8 cellular contexts compared by ENCODE assay signal in the genomic region with DNA sequence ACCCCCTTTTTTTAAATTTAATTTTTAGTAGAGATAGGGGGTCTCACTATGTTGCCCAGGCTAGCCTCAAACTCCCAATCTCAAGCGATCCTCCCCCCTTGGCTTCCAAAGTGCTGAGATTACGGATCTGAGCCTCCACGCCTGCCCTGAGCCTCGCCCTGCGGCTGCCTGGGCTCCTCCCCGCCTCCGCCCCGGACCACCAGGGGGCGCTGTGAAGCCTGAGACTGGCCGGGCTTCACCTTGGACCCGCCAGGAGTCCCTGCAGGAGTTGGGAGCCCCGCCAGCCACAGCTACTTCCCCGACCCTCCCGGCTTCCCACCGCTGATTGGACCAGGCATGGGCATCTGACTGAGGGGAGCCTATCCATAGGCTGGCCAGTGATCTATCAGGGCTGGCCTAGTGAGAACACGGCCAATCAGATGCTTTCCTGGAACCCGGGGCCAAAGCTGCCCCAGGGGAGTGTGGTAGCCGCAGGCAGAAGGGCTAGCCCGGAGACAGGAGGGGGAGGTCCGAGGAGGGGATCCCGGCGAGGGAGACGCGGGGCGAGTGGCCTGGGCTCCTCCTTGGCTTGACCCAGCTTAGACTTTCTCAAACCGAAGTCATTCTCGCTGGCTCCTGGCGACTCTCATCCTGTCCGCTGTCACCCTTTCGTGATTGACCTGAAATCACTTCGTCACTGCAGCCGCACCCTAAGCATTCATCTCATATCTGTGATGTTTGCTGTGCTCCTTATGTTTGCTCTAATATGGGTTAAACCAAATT. TPM values are rescaled to one million over a fixed set of nuclear protein-coding genes. Genes with fewer than 3 reads are reported as not detected.
DNase-seq lines count a peak whose midpoint lies in the region; ATAC-seq and TF ChIP-seq lines count a peak whose summit lies in the region.

No MANE protein-coding gene starts in this region.

- H3K9ac ChIP-seq in Karpas-422 (ENCODE audit: low read length): peak overlapping the region; percentile 76

- no peaks in the 10 kb centered on the region for H3K27me3 ChIP-seq in Karpas-422 (ENCODE audit: low read length)

- H3K36me3 Mint-ChIP-seq in activated T-helper 17 cell treated with anti-CD3 and anti-CD28 coated beads, Interleukin-2, amount 50 U/mL, for 72 hours (ENCODE audit: low read depth): no peaks in the 10 kb centered on the region
- no peaks in the 10 kb centered on the region for H3K36me3 Mint-ChIP-seq in natural killer cell treated with Interleukin-12 subunit alpha and Interleukin-12 subunit beta and Interleukin-15 and Interleukin-18, amount 100 ng/mL, for 72 hours

- H3K9me3 ChIP-seq in Karpas-422 (ENCODE audit: low read length): no peaks in the 10 kb centered on the region

- H2AFZ ChIP-seq in Karpas-422 (ENCODE audit: low read length): peak overlapping the region; percentile 91

- H3K9me2 ChIP-seq in Karpas-422 (replicated peaks; ENCODE audit: insufficient read depth, low read length): no peaks in the 10 kb centered on the region

- peak overlapping the region; percentile 84 for H3K4me3 ChIP-seq in Karpas-422 (ENCODE audit: low read length)
- H3K4me3 ChIP-seq in fibroblast of pulmonary artery (replicated peaks; ENCODE audit: low read depth, low read length): peak overlapping the region; percentile 71

- peak overlapping the region; percentile 82 for H3K4me3 Mint-ChIP-seq in activated T-helper 17 cell treated with anti-CD3 and anti-CD28 coated beads, Interleukin-2, amount 50 U/mL, for 72 hours
- peak overlapping the region; percentile 73 for H3K4me3 Mint-ChIP-seq in natural killer cell treated with Interleukin-12 subunit alpha and Interleukin-12 subunit beta and Interleukin-15 and Interleukin-18, amount 100 ng/mL, for 72 hours

- peaks cover 17% of the 10 kb centered on the region for H3K4me1 Mint-ChIP-seq in activated T-helper 17 cell treated with anti-CD3 and anti-CD28 coated beads, Interleukin-2, amount 50 U/mL, for 72 hours
- peaks cover 21 to 24% of the 10 kb centered on the region in 2 donors for H3K4me1 Mint-ChIP-seq in natural killer cell treated with Interleukin-12 subunit alpha and Interleukin-12 subunit beta and Interleukin-15 and Interleukin-18, amount 100 ng/mL, for 72 hours (ENCODE audit: low read depth in 2 of 2)

- H3K27ac Mint-ChIP-seq in activated T-helper 17 cell treated with anti-CD3 and anti-CD28 coated beads, Interleukin-2, amount 50 U/mL, for 72 hours: peak overlapping the region; percentile 87
- H3K27ac Mint-ChIP-seq in natural killer cell treated with Interleukin-12 subunit alpha and Interleukin-12 subunit beta and Interleukin-15 and Interleukin-18, amount 100 ng/mL, for 72 hours: peak overlapping the region; percentile 82 to 91

- no peaks in the 10 kb centered on the region for H3K79me2 ChIP-seq in Karpas-422 (ENCODE audit: low read length)

- DNase-seq in Daoy (ENCODE audit: low read depth) (peak; percentile 100), Karpas-422 (peak; percentile 100), RKO (ENCODE audit: low spot score) (peak; percentile 99), fibroblast of pulmonary artery (ENCODE audit: low read depth) (peak; percentile 99)
- DNase-seq in natural killer cell treated with Interleukin-12 subunit alpha and Interleukin-12 subunit beta and Interleukin-15 and Interleukin-18, amount 100 ng/mL, for 72 hours (ENCODE audit: low spot score): peak; percentile 98
- peak; percentile 99 for DNase-seq in stimulated activated naive CD8-positive, alpha-beta T cell treated with anti-CD3 and anti-CD28 coated beads, Interleukin-15, Interleukin-2, amounts not matched to agents 100 U/mL and 50 U/mL, for 24 hours

- no peaks in the 10 kb centered on the region for H3K9me3 Mint-ChIP-seq in activated T-helper 17 cell treated with anti-CD3 and anti-CD28 coated beads, Interleukin-2, amount 50 U/mL, for 72 hours
- no peaks in the 10 kb centered on the region for H3K9me3 Mint-ChIP-seq in natural killer cell treated with Interleukin-12 subunit alpha and Interleukin-12 subunit beta and Interleukin-15 and Interleukin-18, amount 100 ng/mL, for 72 hours

- no peaks in the 10 kb centered on the region for H3K27me3 Mint-ChIP-seq in activated T-helper 17 cell treated with anti-CD3 and anti-CD28 coated beads, Interleukin-2, amount 50 U/mL, for 72 hours
- no peaks in the 10 kb centered on the region for H3K27me3 Mint-ChIP-seq in natural killer cell treated with Interleukin-12 subunit alpha and Interleukin-12 subunit beta and Interleukin-15 and Interleukin-18, amount 100 ng/mL, for 72 hours

- H3K27ac ChIP-seq in Karpas-422 (ENCODE audit: low read length): peak overlapping the region; percentile 71

- H4K20me1 ChIP-seq in Karpas-422 (ENCODE audit: insufficient read depth, low read depth, low read length): no peaks in the 10 kb centered on the region

- H3K36me3 ChIP-seq in Karpas-422 (ENCODE audit: insufficient read depth, low read length): no peaks in the 10 kb centered on the region

- TF ChIP-seq CTCF in fibroblast of pulmonary artery (IDR thresholded peaks at IDR 0.05; ENCODE audit: low read length, missing control alignments): peak; percentile 95

- ATAC-seq in GM21825 (IDR thresholded peaks at IDR 0.05; ENCODE audit: unreplicated experiment): peak; percentile 94
- ATAC-seq in activated T-helper 17 cell treated with anti-CD3 and anti-CD28 coated beads, Interleukin-2, amount 50 U/mL, for 72 hours (replicated peaks): peak; percentile 96
- ATAC-seq in natural killer cell treated with Interleukin-12 subunit alpha and Interleukin-12 subunit beta and Interleukin-15 and Interleukin-18, amount 100 ng/mL, for 72 hours: peak; percentile 99
- ATAC-seq in stimulated activated naive CD8-positive, alpha-beta T cell treated with anti-CD3 and anti-CD28 coated beads, Interleukin-15, Interleukin-2, amounts not matched to agents 100 U/mL and 50 U/mL, for 24 hours: peak; percentile 100

- peak overlapping the region; percentile 99 for H3K4me2 ChIP-seq in Karpas-422 (ENCODE audit: low read depth, low read length, poor library complexity, severe bottlenecking)

- H3K4me1 ChIP-seq in Karpas-422 (ENCODE audit: low read length): peaks cover 20% of the 10 kb centered on the region

RNA-seq across cellular contexts. Expression of a gene that starts 15.1 kb away (rescaled TPM):
- total RNA-seq in Daoy (2014; rRNA removed; shearing (Covaris generic)): 25.0 and 28.0 TPM in 2 replicates
- 0.04 TPM in 2 replicates for total RNA-seq in Karpas-422 (2014; rRNA removed; shearing (Covaris generic); ENCODE audit: low replicate concordance)
- total RNA-seq in activated T-helper 17 cell treated with anti-CD3 and anti-CD28 coated beads, Interleukin-2, amount 50 U/mL, for 72 hours: 1 to 10 TPM; 6.0 to 6.9 TPM
- total RNA-seq in natural killer cell treated with Interleukin-12 subunit alpha and Interleukin-12 subunit beta and Interleukin-15 and Interleukin-18, amount 100 ng/mL, for 72 hours: 10 to 100 TPM in 1 of 2 donors, 1 to 10 TPM in 1; 7.9 to 12.7 TPM

Comparison
In these comparisons a context has a peak if more than half of its experiments do, and no peak if none do; other contexts are left out.
1. Peak in every context shown above with its lines: DNase-seq, ATAC-seq, H3K4me3 ChIP-seq and H3K27ac ChIP-seq.